Comparison of ENCODE assay signal across 1 cellular context in the genomic region with DNA sequence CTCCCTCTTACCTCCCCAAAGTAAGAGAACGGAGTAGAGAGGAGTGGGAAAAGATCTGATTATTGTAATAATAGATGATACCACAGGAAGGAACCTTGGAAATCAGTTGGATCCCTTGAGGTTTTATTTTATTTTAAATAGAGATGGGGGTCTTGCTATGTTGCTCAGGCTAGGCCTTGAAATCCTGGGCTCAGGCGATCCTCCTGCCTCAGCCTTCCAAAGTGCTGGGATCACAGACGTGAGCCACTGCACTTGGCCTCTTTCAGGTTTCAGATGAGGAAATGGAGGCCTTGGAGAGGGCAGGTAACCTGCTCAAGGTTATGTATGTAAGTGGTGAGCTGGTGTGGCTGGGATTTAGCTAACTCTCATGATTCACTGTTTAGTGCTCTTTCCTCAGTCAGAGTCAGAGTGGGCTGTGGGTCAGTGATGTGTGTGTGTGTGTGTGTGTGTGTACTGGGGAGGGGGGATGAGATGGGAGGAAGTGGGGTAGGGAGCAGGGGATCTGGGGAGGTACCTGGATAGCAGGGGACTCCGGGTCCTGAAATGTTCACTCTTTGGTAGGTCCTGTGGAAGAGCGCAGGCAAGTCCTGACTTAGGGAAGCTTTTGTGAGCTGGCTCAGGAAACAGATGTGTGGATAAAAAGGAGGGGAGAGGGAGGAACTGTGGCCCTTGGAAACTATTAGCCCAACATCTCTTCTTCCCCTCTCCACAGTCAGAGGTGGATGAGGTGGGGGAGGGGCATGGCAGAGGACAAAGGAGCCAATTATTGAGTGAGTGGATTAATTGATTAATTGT.
TF ChIP-seq lines count a peak whose summit lies in the region.

No MANE protein-coding gene starts in this region.

TF ChIP-seq in HCT116, 20 proteins besides CTCF, POLR2A, EP300 and RAD21 (continued from another document):
- TF ChIP-seq CBX3 (IDR thresholded peaks at IDR 0.05; ENCODE audit: low read depth): no peak
- TF ChIP-seq, protein P1, sequence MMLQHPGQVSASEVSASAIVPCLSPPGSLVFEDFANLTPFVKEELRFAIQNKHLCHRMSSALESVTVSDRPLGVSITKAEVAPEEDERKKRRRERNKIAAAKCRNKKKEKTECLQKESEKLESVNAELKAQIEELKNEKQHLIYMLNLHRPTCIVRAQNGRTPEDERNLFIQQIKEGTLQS (IDR thresholded peaks at IDR 0.05): no peak
- no peak for TF ChIP-seq CEBPB (IDR thresholded peaks at IDR 0.05; ENCODE audit: low read depth)
- TF ChIP-seq, protein P2, sequence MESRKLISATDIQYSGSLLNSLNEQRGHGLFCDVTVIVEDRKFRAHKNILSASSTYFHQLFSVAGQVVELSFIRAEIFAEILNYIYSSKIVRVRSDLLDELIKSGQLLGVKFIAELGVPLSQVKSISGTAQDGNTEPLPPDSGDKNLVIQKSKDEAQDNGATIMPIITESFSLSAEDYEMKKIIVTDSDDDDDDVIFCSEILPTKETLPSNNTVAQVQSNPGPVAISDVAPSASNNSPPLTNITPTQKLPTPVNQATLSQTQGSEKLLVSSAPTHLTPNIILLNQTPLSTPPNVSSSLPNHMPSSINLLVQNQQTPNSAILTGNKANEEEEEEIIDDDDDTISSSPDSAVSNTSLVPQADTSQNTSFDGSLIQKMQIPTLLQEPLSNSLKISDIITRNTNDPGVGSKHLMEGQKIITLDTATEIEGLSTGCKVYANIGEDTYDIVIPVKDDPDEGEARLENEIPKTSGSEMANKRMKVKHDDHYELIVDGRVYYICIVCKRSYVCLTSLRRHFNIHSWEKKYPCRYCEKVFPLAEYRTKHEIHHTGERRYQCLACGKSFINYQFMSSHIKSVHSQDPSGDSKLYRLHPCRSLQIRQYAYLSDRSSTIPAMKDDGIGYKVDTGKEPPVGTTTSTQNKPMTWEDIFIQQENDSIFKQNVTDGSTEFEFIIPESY (IDR thresholded peaks at IDR 0.05; ENCODE audit: extremely low read depth, insufficient replicate concordance, low read length): no peak
- TF ChIP-seq, protein P3, sequence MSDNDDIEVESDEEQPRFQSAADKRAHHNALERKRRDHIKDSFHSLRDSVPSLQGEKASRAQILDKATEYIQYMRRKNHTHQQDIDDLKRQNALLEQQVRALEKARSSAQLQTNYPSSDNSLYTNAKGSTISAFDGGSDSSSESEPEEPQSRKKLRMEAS (IDR thresholded peaks at IDR 0.05): no peak
